Comparison of ENCODE assay signal across 9 cellular contexts in genomic region chr6:7561153-7561964, GRCh38. TPM values are rescaled to one million over a fixed set of nuclear protein-coding genes. Genes with fewer than 3 reads are reported as not detected.
DNase-seq lines count a peak whose midpoint lies in the region; ATAC-seq and TF ChIP-seq lines count a peak whose summit lies in the region.
"Had no signal": no experiment of that assay in that cellular context is flagged by ENCODE, and none has a peak within 500 bp of the region (broad histone marks: within the 10 kb centered on the region; RNA-seq: fewer than 3 reads in every experiment).

No MANE protein-coding gene starts in this region.

- H3K9me3 ChIP-seq in right cardiac atrium (ENCODE audit: control insufficient read depth, low read length) (no peaks in the 10 kb centered on the region), PC-9 (ENCODE audit: insufficient read depth, low read depth) (no peaks in the 10 kb centered on the region)

- no peak overlapping the region for H3K4me2 ChIP-seq in PC-9

- intact Hi-C loops in right cardiac atrium (cut with DNase I) (no loop called here), PC-9 (cut with micrococcal nuclease; ENCODE audit: unreplicated experiment) (no loop called here)

- no peak for TF ChIP-seq CTCF in type B pancreatic cell (conservative IDR thresholded peaks at IDR 0.05)
- TF ChIP-seq CTCF in PC-9 (conservative IDR thresholded peaks at IDR 0.05) = no peak

- peak; percentile 31 for DNase-seq in NCI-H1436 treated with DMSO at 0.1 percent for 48 hours (lab: John Stamatoyannopoulos, UW)
- DNase-seq in SHP77 treated with DMSO at 0.1 percent for 48 hours (lab: John Stamatoyannopoulos, UW) = peak; percentile 54
- DNase-seq in right cardiac atrium = no peak
- DNase-seq in type B pancreatic cell (ENCODE audit: extremely low spot score, unreplicated experiment) = no peak
- DNase-seq in PC-9 = no peak
- DNase-seq in glomerular visceral epithelial cell (ENCODE audit: extremely low spot score) = no peak
- DNase-seq in stimulated activated naive CD4-positive, alpha-beta T cell (lab: John Stamatoyannopoulos, UW) = no peak
- DNase-seq: activated CD8-positive, alpha-beta memory T cell treated with anti-CD3 and anti-CD28 coated beads, Interleukin-2, amount 50 U/mL, for 48 hours; glutamatergic neuron had no signal

- H4K20me1 ChIP-seq in PC-9 (ENCODE audit: insufficient read depth) = no peaks in the 10 kb centered on the region

- H3F3A ChIP-seq in PC-9 (ENCODE audit: insufficient read depth, low read depth) = no peaks in the 10 kb centered on the region

- no peaks in the 10 kb centered on the region for H3K27me3 Mint-ChIP-seq in type B pancreatic cell

- H3K79me2 ChIP-seq in PC-9 (ENCODE audit: low read depth) = no peaks in the 10 kb centered on the region

- no peaks in the 10 kb centered on the region for H3K9me3 Mint-ChIP-seq in type B pancreatic cell

- H3K9me2 ChIP-seq in PC-9 (ENCODE audit: insufficient read depth) = no peaks in the 10 kb centered on the region

- H3K27me3 ChIP-seq in right cardiac atrium (ENCODE audit: control insufficient read depth, insufficient read depth) = no peaks in the 10 kb centered on the region
- H3K27me3 ChIP-seq in PC-9 (ENCODE audit: insufficient read depth, low read depth) = no peaks in the 10 kb centered on the region

- H3K36me3 ChIP-seq in PC-9 (ENCODE audit: low read depth) = no peaks in the 10 kb centered on the region

- H3K4me3 ChIP-seq in right cardiac atrium (ENCODE audit: low read length) = no peak overlapping the region
- no peak overlapping the region for H3K4me3 ChIP-seq in PC-9

- CTCF ChIA-PET in PC-9 (lab: Charles Lee) = no interaction called here

- no TSS peak for BruUV-seq in PC-9 (replicated peaks; lab: Mats Ljungman, UMichigan)

- POLR2A ChIA-PET in PC-9 (lab: Charles Lee; ENCODE audit: unreplicated experiment) = no interaction called here

- H3K4me1 ChIP-seq in right cardiac atrium (ENCODE audit: control insufficient read depth, insufficient read depth, low read length) (peaks cover 5% of the 10 kb centered on the region), PC-9 (replicated peaks; ENCODE audit: insufficient read depth) (no peaks in the 10 kb centered on the region)

- peak overlapping the region; percentile 89 for H3K27ac Mint-ChIP-seq in type B pancreatic cell

- H3K4me3 Mint-ChIP-seq in type B pancreatic cell = peak overlapping the region; percentile 57

- peak overlapping the region; percentile 51 for H3K27ac ChIP-seq in right cardiac atrium (ENCODE audit: low read length)
- no peak overlapping the region for H3K27ac ChIP-seq in PC-9

- no peak overlapping the region for H2AFZ ChIP-seq in PC-9

- H3K4me1 Mint-ChIP-seq in type B pancreatic cell (ENCODE audit: unreplicated experiment) = peaks cover 7% of the 10 kb centered on the region

- ATAC-seq in right cardiac atrium = peak; percentile 73 to 86

- H3K36me3 Mint-ChIP-seq in type B pancreatic cell = peaks cover 56% of the 10 kb centered on the region

- 60% methylated on average over 19 of the region's 19 CpGs for WGBS in right cardiac atrium

RNA-seq across cellular contexts. Expression of gene DSP, which starts 19.9 kb away (rescaled TPM):
- 100 to 1,000 TPM; 239 to 311 (median 248) TPM for total RNA-seq in right cardiac atrium
- 94.7 TPM for polyA plus RNA-seq in right cardiac atrium
- total RNA-seq in type B pancreatic cell (ENCODE audit: low replicate concordance) = 210 and 517 TPM in 2 replicates
- total RNA-seq in PC-9 (2021) = 109 and 117 TPM in 2 replicates

RNA-seq across cellular contexts. Expression of gene SNRNP48, which starts 28.6 kb away (rescaled TPM):
- total RNA-seq in right cardiac atrium (10 to 100 TPM; 11.0 to 17.6 (median 14.8) TPM), type B pancreatic cell (ENCODE audit: low replicate concordance) (12.4 and 21.5 TPM in 2 replicates), PC-9 (2021) (18.6 and 21.7 TPM in 2 replicates)
- polyA plus RNA-seq in right cardiac atrium = 10.7 TPM

Comparison
In these comparisons a context has a peak if more than half of its experiments do, and no peak if none do; other contexts are left out.
1. DNase-seq: peak in NCI-H1436 treated with DMSO at 0.1 percent for 48 hours (single experiment) and SHP77 treated with DMSO at 0.1 percent for 48 hours (single experiment); none in right cardiac atrium (0 of 3), type B pancreatic cell (single experiment), PC-9 (0 of 2), glomerular visceral epithelial cell (single experiment) and stimulated activated naive CD4-positive, alpha-beta T cell (0 of 6).